ENCODE assay signal across 8 cellular contexts in genomic region chr20:38825901-38826625, GRCh38. TPM values are rescaled to one million over a fixed set of nuclear protein-coding genes. Genes with fewer than 3 reads are reported as not detected.
DNase-seq lines count a peak whose midpoint lies in the region; TF ChIP-seq lines count a peak whose summit lies in the region.

No MANE protein-coding gene starts in this region.

- H3K36me3 ChIP-seq in WERI-Rb-1 (no peaks in the 10 kb centered on the region), Karpas-422 (ENCODE audit: insufficient read depth, low read length) (no peaks in the 10 kb centered on the region)

- H4K20me1 ChIP-seq in Karpas-422 (ENCODE audit: insufficient read depth, low read depth, low read length), result no peaks in the 10 kb centered on the region

- H3K27me3 ChIP-seq in WERI-Rb-1 (ENCODE audit: insufficient read depth, low read depth, severe bottlenecking) (no peaks in the 10 kb centered on the region), Karpas-422 (ENCODE audit: low read length) (peaks cover 5% of the 10 kb centered on the region; the same call in 1 of the 2 replicates)

- DNase-seq in ELR (ENCODE audit: low read depth) (peak; percentile 36), NCI-H1092 (lab: John Stamatoyannopoulos, UW) (peak; percentile 37), WERI-Rb-1 (peak; percentile 73), myocyte (ENCODE audit: low read depth) (peak; percentile 64), activated gamma-delta T cell (lab: John Stamatoyannopoulos, UW) (no peak), Karpas-422 (no peak), AML-193 (lab: John Stamatoyannopoulos, UW) (no peak)
- DNase-seq in stimulated activated CD4-positive, alpha-beta T cell treated with anti-CD3 and anti-CD28 coated beads, Interleukin-1b, Interleukin-23, amount 100 ng/mL, for 48 hours, result no peak

- H3K9me2 ChIP-seq in Karpas-422 (replicated peaks; ENCODE audit: insufficient read depth, low read length), result no peaks in the 10 kb centered on the region

- TF ChIP-seq CTCF in WERI-Rb-1 (IDR thresholded peaks at IDR 0.05; ENCODE audit: low read depth, low read length), result no peak

- H3K9ac ChIP-seq in Karpas-422 (ENCODE audit: low read length), result no peak overlapping the region

- H3K9me3 ChIP-seq in WERI-Rb-1 (ENCODE audit: severe bottlenecking) (no peaks in the 10 kb centered on the region), Karpas-422 (ENCODE audit: low read length) (no peaks in the 10 kb centered on the region)

- H2AFZ ChIP-seq in Karpas-422 (ENCODE audit: low read length), result no peak overlapping the region

- H3K4me3 ChIP-seq in WERI-Rb-1 (ENCODE audit: low read depth, low read length) (no peak overlapping the region), Karpas-422 (ENCODE audit: low read length) (no peak overlapping the region)

- no peaks in the 10 kb centered on the region for H3K4me1 ChIP-seq in Karpas-422 (ENCODE audit: low read length)

- H3K27ac ChIP-seq in WERI-Rb-1 (peak overlapping the region; percentile 69), Karpas-422 (ENCODE audit: low read length) (no peak overlapping the region)

- H3K4me2 ChIP-seq in Karpas-422 (ENCODE audit: low read depth, low read length, poor library complexity, severe bottlenecking), result no peak overlapping the region

- no peaks in the 10 kb centered on the region for H3K79me2 ChIP-seq in Karpas-422 (ENCODE audit: low read length)

RNA-seq across cellular contexts. Expression of gene PPP1R16B, which starts 20.6 kb away (rescaled TPM):
- total RNA-seq in myocyte, result 0.03 TPM in 1 of 2 replicates, not detected in the other
- not detected for polyA plus RNA-seq in myocyte (2012)
- 0.04 and 0.15 TPM in 2 replicates for total RNA-seq in Karpas-422 (2014; rRNA removed; shearing (Covaris generic); ENCODE audit: low replicate concordance)

Comparison
In these comparisons a context has a peak if more than half of its experiments do, and no peak if none do; other contexts are left out.
1. DNase-seq: peak in ELR (single experiment), NCI-H1092 (single experiment), WERI-Rb-1 (single experiment) and myocyte (single experiment); none in activated gamma-delta T cell (single experiment), Karpas-422 (single experiment), stimulated activated CD4-positive, alpha-beta T cell treated with anti-CD3 and anti-CD28 coated beads, Interleukin-1b, Interleukin-23, amount 100 ng/mL, for 48 hours (single experiment) and AML-193 (0 of 2).